Comparison of ENCODE assay signal across 10 cellular contexts in the genomic region with DNA sequence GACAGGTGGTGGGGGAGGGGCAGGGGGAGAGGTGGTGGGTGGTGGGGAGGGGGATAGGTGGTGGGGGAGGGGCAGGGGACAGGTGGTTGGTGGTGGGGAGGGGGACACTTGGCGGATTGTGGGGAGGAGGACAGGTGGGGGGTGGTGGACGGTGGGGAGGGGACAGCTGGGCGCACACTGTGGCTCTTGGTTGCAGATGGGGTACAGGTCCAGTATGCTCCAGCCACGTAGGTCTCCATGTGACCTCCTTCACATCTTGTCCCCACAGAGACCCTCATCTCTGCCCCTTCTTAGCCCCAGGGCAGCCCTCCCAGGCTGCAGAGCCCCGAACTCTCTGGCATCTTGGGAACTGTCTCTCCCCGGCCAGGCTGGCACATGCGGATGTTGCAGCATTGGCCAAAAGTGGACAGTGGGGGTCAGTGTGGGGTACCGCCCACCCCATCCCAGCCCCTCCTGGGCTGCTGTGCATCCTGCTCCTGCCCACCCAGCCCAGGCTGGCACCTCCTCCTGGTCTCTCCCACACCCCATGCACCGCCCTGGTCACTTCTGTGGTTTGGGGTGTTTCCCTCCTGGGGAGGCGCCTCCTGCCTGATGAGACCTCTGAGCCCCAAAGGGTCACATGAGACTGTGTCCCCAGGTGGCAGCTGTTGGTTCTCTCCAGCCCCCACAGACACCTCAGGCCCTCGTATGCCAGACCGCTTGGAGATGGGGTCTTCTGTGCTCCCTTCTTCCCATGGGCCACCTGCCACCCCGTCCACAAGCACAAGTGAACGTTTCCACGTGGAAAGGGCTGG. TPM values are rescaled to one million over a fixed set of nuclear protein-coding genes. Genes with fewer than 3 reads are reported as not detected.
DNase-seq lines count a peak whose midpoint lies in the region; ATAC-seq and TF ChIP-seq lines count a peak whose summit lies in the region.
"Had no signal": no experiment of that assay in that cellular context is flagged by ENCODE, and none has a peak within 500 bp of the region (broad histone marks: within the 10 kb centered on the region; RNA-seq: fewer than 3 reads in every experiment).

No MANE protein-coding gene starts in this region.

- H3K36me3 Mint-ChIP-seq in activated T-cell treated with anti-CD3 and anti-CD28 coated beads, Interleukin-2, amount 50 U/mL, for 4 hours (ENCODE audit: insufficient read depth) = no peaks in the 10 kb centered on the region
- peaks cover 4% of the 10 kb centered on the region for H3K36me3 Mint-ChIP-seq in dendritic cell treated with granulocyte-macrophage colony-stimulating factor and Interleukin-4, amounts not matched to agents 40 ng/mL and 50 ng/mL, for 4 days (ENCODE audit: low read depth)
- H3K36me3 Mint-ChIP-seq in MCF 10A (ENCODE audit: insufficient read depth, unreplicated experiment) = peaks cover 6% of the 10 kb centered on the region

- H3K4me1 Mint-ChIP-seq in activated T-cell treated with anti-CD3 and anti-CD28 coated beads, Interleukin-2, amount 50 U/mL, for 4 hours (ENCODE audit: low read depth) = peaks cover 40% of the 10 kb centered on the region
- H3K4me1 Mint-ChIP-seq in dendritic cell treated with granulocyte-macrophage colony-stimulating factor and Interleukin-4, amounts not matched to agents 40 ng/mL and 50 ng/mL, for 4 days (ENCODE audit: low read depth) = peaks cover 74% of the 10 kb centered on the region
- H3K4me1 Mint-ChIP-seq in MCF 10A (ENCODE audit: insufficient read depth, unreplicated experiment) = peaks cover 19% of the 10 kb centered on the region

- no TSS peak for BruUV-seq in MCF 10A (replicated peaks; lab: Mats Ljungman, UMichigan)

- H3K27me3 ChIP-seq in stomach = peaks cover 0 to 11% (median 0%) of the 10 kb centered on the region in 3 donors

- no peak for DNase-seq in activated T-cell treated with anti-CD3 and anti-CD28 coated beads, Interleukin-2, amount 50 U/mL, for 4 hours
- DNase-seq in activated T-cell treated with anti-CD3 and anti-CD28 coated beads, Interleukin-2, amount 50 U/mL, for 1 hour = no peak
- no peak for DNase-seq in stomach
- no peak for DNase-seq in NCI-H69 (lab: John Stamatoyannopoulos, UW)
- no peak for DNase-seq in MCF 10A (ENCODE audit: unreplicated experiment)
- DNase-seq: NCI-H748 treated with DMSO at 0.1 percent for 48 hours had no signal

- H3K9me3 Mint-ChIP-seq in activated T-cell treated with anti-CD3 and anti-CD28 coated beads, Interleukin-2, amount 50 U/mL, for 4 hours = no peaks in the 10 kb centered on the region
- no peaks in the 10 kb centered on the region for H3K9me3 Mint-ChIP-seq in dendritic cell treated with granulocyte-macrophage colony-stimulating factor and Interleukin-4, amounts not matched to agents 40 ng/mL and 50 ng/mL, for 4 days
- H3K9me3 Mint-ChIP-seq in MCF 10A (ENCODE audit: unreplicated experiment) = no peaks in the 10 kb centered on the region

- no peak for TF ChIP-seq POLR2A in stomach (IDR thresholded peaks at IDR 0.05)

- peak overlapping the region; percentile 99 for H3K27ac Mint-ChIP-seq in dendritic cell treated with granulocyte-macrophage colony-stimulating factor and Interleukin-4, amounts not matched to agents 40 ng/mL and 50 ng/mL, for 4 days
- H3K27ac Mint-ChIP-seq in MCF 10A (ENCODE audit: low read depth, unreplicated experiment) = no peak overlapping the region

- TF ChIP-seq EP300 in stomach (IDR thresholded peaks at IDR 0.05) = no peak

- CTCF ChIA-PET in MCF 10A (lab: Yijun Ruan, JAX) = interaction anchor here (1.2 kb wide), 1 partner anchor 412 kb away, joined by 3 read pairs; no protein-coding TSS in a partner anchor

- WGBS in stomach, 5 donors = 71 to 78% (median 76%) methylated on average over 13 to 15 of the region's 15 CpGs

- H3K4me3 ChIP-seq in stomach = no peak overlapping the region
- H3K4me3 ChIP-seq: lung had no signal

- POLR2A ChIA-PET in MCF 10A (lab: Yijun Ruan, JAX) = no interaction called here

- peaks cover 0 to 26% (median 12%) of the 10 kb centered on the region in 4 donors for H3K4me1 ChIP-seq in stomach

- H3K36me3 ChIP-seq in stomach = no peaks in the 10 kb centered on the region

- no peaks in the 10 kb centered on the region for H3K9me3 ChIP-seq in stomach

- peak overlapping the region; percentile 65 for H3K4me3 Mint-ChIP-seq in activated T-cell treated with anti-CD3 and anti-CD28 coated beads, Interleukin-2, amount 50 U/mL, for 4 hours
- H3K4me3 Mint-ChIP-seq in dendritic cell treated with granulocyte-macrophage colony-stimulating factor and Interleukin-4, amounts not matched to agents 40 ng/mL and 50 ng/mL, for 4 days = peak overlapping the region; percentile 62
- no peak overlapping the region for H3K4me3 Mint-ChIP-seq in MCF 10A (ENCODE audit: unreplicated experiment)

- no peak for ATAC-seq in activated T-cell treated with anti-CD3 and anti-CD28 coated beads, Interleukin-2, amount 50 U/mL, for 4 hours
- ATAC-seq in HG03103 (IDR thresholded peaks at IDR 0.05; ENCODE audit: low read depth, unreplicated experiment) = peak; percentile 17
- ATAC-seq in HG02852 (IDR thresholded peaks at IDR 0.05; ENCODE audit: unreplicated experiment) = no peak

- H3K27ac ChIP-seq in stomach = peak overlapping the region in 4 of 5 donors; percentile 26 to 84 (median 50)

- no peak for TF ChIP-seq CTCF in stomach (IDR thresholded peaks at IDR 0.05)
- TF ChIP-seq CTCF in MCF 10A (IDR thresholded peaks at IDR 0.05; ENCODE audit: unreplicated experiment) = no peak

- no peaks in the 10 kb centered on the region for H3K27me3 Mint-ChIP-seq in activated T-cell treated with anti-CD3 and anti-CD28 coated beads, Interleukin-2, amount 50 U/mL, for 4 hours (ENCODE audit: low read depth)
- H3K27me3 Mint-ChIP-seq in dendritic cell treated with granulocyte-macrophage colony-stimulating factor and Interleukin-4, amounts not matched to agents 40 ng/mL and 50 ng/mL, for 4 days = peaks cover 2% of the 10 kb centered on the region
- H3K27me3 Mint-ChIP-seq in MCF 10A (ENCODE audit: insufficient read depth, unreplicated experiment) = no peaks in the 10 kb centered on the region

- intact Hi-C loops in dendritic cell treated with granulocyte-macrophage colony-stimulating factor and Interleukin-4, amounts not matched to agents 40 ng/mL and 50 ng/mL, for 4 days (cut with micrococcal nuclease) = loop anchor here (10.0 kb wide), 1 partner anchor 95 kb away; a partner anchor contains a TSS
- intact Hi-C loops in stomach (cut with DNase I; ENCODE audit: low total_unique reads) = no loop called here
- intact Hi-C loops in MCF 10A (cut with micrococcal nuclease) = loop anchor here (5.0 kb wide), 1 partner anchor 332 kb away; no protein-coding TSS in a partner anchor

RNA-seq across cellular contexts. Expression of a gene that starts 7.6 kb away (rescaled TPM):
- total RNA-seq in activated T-cell treated with anti-CD3 and anti-CD28 coated beads, Interleukin-2, amount 50 U/mL, for 4 hours = 10 to 100 TPM; 69.0 to 94.9 (median 77.7) TPM
- 10 to 100 TPM in 1 of 5 donors, 1 to 10 TPM in 4; 3.1 to 23.3 (median 3.9) TPM for total RNA-seq in stomach
- polyA plus RNA-seq in stomach = 1 to 10 TPM; 2.9 to 9.9 (median 6.7) TPM
- total RNA-seq in MCF 10A (2022) = 16.0 and 25.4 TPM in 2 replicates
